8 cellular contexts compared by ENCODE assay signal in genomic region chr19:53808710-53809125, GRCh38. TPM values are rescaled to one million over a fixed set of nuclear protein-coding genes. Genes with fewer than 3 reads are reported as not detected.
DNase-seq lines count a peak whose midpoint lies in the region; ATAC-seq and TF ChIP-seq lines count a peak whose summit lies in the region.

No MANE protein-coding gene starts in this region.

- TF ChIP-seq RAD21 in SK-N-SH (IDR thresholded peaks at IDR 0.05; ENCODE audit: low read length): peak; percentile 79

- POLR2A ChIA-PET in SK-N-SH (lab: Yijun Ruan, JAX): no interaction called here

- ATAC-seq in HG03342 (IDR thresholded peaks at IDR 0.05; ENCODE audit: unreplicated experiment): no peak
- ATAC-seq in HG03457 (IDR thresholded peaks at IDR 0.05; ENCODE audit: unreplicated experiment): no peak

- TF ChIP-seq EP300 in SK-N-SH (IDR thresholded peaks at IDR 0.05; ENCODE audit: borderline replicate concordance in 1 of 2, low read depth in 1 of 2, low read length in 1 of 2): no peak

- H3K4me1 ChIP-seq in SK-N-SH (ENCODE audit: control insufficient read depth in 1 of 2, insufficient read depth in 2 of 2, low read depth in 1 of 2, low read length in 1 of 2) (no peaks in the 10 kb centered on the region), iPS DF 6.9 (ENCODE audit: control insufficient read depth, insufficient read depth, low read length) (0 out of 2 replicates have a peak, but pooled peaks cover 2% of the 10 kb centered on the region)

- no peaks in the 10 kb centered on the region for H3K9me2 ChIP-seq in SK-N-SH

- H3K36me3 ChIP-seq in SK-N-SH (replicated peaks in 1 of 2; ENCODE audit: control insufficient read depth in 1 of 2, insufficient read depth in 2 of 2, low read length in 1 of 2) (no peaks in the 10 kb centered on the region), iPS DF 6.9 (ENCODE audit: control insufficient read depth, insufficient read depth, low read length) (peaks cover 8% of the 10 kb centered on the region)

- WGBS in SK-N-SH (ENCODE audit: low lambda C conversion rate): 12% methylated on average over 5 of the region's 5 CpGs
- no CpG with 5 or more reads among the region's 5 CpGs for WGBS in iPS DF 6.9 (ENCODE audit: insufficient coverage, insufficient read length)

- H3K79me2 ChIP-seq in SK-N-SH (ENCODE audit: insufficient read depth): no peaks in the 10 kb centered on the region

- no peaks in the 10 kb centered on the region for H3F3A ChIP-seq in SK-N-SH (replicated peaks; ENCODE audit: insufficient read depth)

- CTCF ChIA-PET in SK-N-SH (lab: Yijun Ruan, JAX): interaction anchor here (0.6 to 5.1 kb wide), 15 partner anchors 9 to 271 kb away, joined by 3 to 54 read pairs (median 4); no protein-coding TSS in a partner anchor

- H3K27ac ChIP-seq in HL-60 (replicated peaks) (no peak overlapping the region), SK-N-SH (ENCODE audit: low read depth in 2 of 2, low read length in 1 of 2) (no peak overlapping the region), iPS DF 6.9 (ENCODE audit: low read length) (no peak overlapping the region)

- H3K27me3 ChIP-seq in HL-60 (ENCODE audit: insufficient read depth, poor library complexity, severe bottlenecking) (no peaks in the 10 kb centered on the region), SK-N-SH (ENCODE audit: insufficient read depth) (peaks cover 39% of the 10 kb centered on the region), iPS DF 6.9 (ENCODE audit: control insufficient read depth, insufficient read depth, low read length) (no peaks in the 10 kb centered on the region)

- TF ChIP-seq CTCF in HL-60 (IDR thresholded peaks at IDR 0.05; ENCODE audit: insufficient read depth, low read length) (peak; percentile 56), SK-N-SH (IDR thresholded peaks at IDR 0.05) (peak; percentile 79)

- no peak overlapping the region for H2AFZ ChIP-seq in SK-N-SH (ENCODE audit: low read depth)

- no peaks in the 10 kb centered on the region for H4K20me1 ChIP-seq in SK-N-SH (ENCODE audit: insufficient read depth)

- no peak overlapping the region for H3K4me2 ChIP-seq in SK-N-SH

- no peaks in the 10 kb centered on the region for H3K9me3 ChIP-seq in SK-N-SH
- H3K9me3 ChIP-seq in iPS DF 6.9 (ENCODE audit: control insufficient read depth, insufficient read depth, low read length): no peaks in the 10 kb centered on the region

- H3K4me3 ChIP-seq in HL-60 (replicated peaks; ENCODE audit: insufficient read depth, low read length) (no peak overlapping the region), SK-N-SH (ENCODE audit: low read depth in 2 of 2, low read length in 1 of 2) (peak overlapping the region in 1 of 2 experiments; percentile 52; a peak in 1 of 4 replicates), iPS DF 6.9 (ENCODE audit: low read length) (no peak overlapping the region)

- H3K9ac ChIP-seq in SK-N-SH: no peak overlapping the region

- DNase-seq in AG08396 (ENCODE audit: low spot score): peak; percentile 50
- DNase-seq in HL-60 (ENCODE audit: low read depth in 1 of 2, low spot score in 1 of 2): peak in 1 of 2 experiments; percentile 42
- DNase-seq in SK-N-SH: peak; percentile 49
- peak; percentile 52 for DNase-seq in iPS DF 6.9 (ENCODE audit: low read depth, low spot score)
- no peak for DNase-seq in stimulated activated CD4-positive, alpha-beta T cell treated with anti-CD3 and anti-CD28 coated beads, Interleukin-15, amount 100 ng/mL, for 24 hours
- no peak for DNase-seq in NCI-H146 treated with DMSO at 0.1 percent for 48 hours (lab: John Stamatoyannopoulos, UW; ENCODE audit: unreplicated experiment)

TF ChIP-seq in SK-N-SH, 30 proteins besides CTCF, POLR2A, EP300 and RAD21:
- TF ChIP-seq ZBTB33 (IDR thresholded peaks at IDR 0.05; ENCODE audit: borderline replicate concordance, low read depth) (no peak), SMC3 (IDR thresholded peaks at IDR 0.05; ENCODE audit: low read depth, low read length) (peak; percentile 59)

RNA-seq across cellular contexts. Expression of gene NLRP12, which starts 15.4 kb away (rescaled TPM):
- polyA plus RNA-seq in SK-N-SH (2012; rRNA removed): 0.02 and 0.05 TPM in 2 replicates
- polyA plus RNA-seq in SK-N-SH (2012; cell fraction: cytosol; rRNA removed): 0.01 TPM in 2 replicates
- 0.05 TPM in 1 of 2 replicates, not detected in the other for polyA plus RNA-seq in SK-N-SH (2012; cell fraction: nucleus; rRNA removed)

RNA-seq across cellular contexts. Expression of gene MYADM, which starts 59.0 kb away (rescaled TPM):
- polyA plus RNA-seq in SK-N-SH (2012; rRNA removed): 28.3 and 38.7 TPM in 2 replicates
- 23.0 and 25.4 TPM in 2 replicates for polyA plus RNA-seq in SK-N-SH (2012; cell fraction: cytosol; rRNA removed)
- polyA plus RNA-seq in SK-N-SH (2012; cell fraction: nucleus; rRNA removed): 49.8 and 50.7 TPM in 2 replicates

Comparison
In these comparisons a context has a peak if more than half of its experiments do, and no peak if none do; other contexts are left out.
1. DNase-seq: peak in AG08396 (single experiment), SK-N-SH (single experiment) and iPS DF 6.9 (single experiment); none in stimulated activated CD4-positive, alpha-beta T cell treated with anti-CD3 and anti-CD28 coated beads, Interleukin-15, amount 100 ng/mL, for 24 hours (single experiment) and NCI-H146 treated with DMSO at 0.1 percent for 48 hours (single experiment).